8 cellular contexts compared by ENCODE assay signal in the genomic region with DNA sequence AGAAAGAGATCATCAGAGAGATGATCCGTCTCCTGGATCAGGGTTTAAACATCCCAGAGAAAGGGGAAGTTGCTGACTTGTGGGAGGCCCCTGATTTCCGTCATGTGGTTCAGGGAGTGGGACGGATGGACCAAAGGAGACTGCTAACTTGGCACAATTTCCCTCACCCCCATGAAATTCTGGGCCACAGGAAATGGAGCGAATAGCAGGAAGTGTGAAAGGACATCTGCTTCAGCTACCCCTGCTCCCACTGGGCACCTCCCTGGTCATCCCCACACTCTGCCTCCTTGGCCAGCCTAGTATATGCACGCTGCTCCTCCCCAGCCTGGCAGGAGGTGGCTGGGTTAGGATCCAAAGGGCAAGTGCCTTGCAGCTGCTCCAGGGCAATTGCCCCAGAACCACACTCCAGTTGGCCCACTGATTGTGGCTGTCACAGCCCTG. TPM values are rescaled to one million over a fixed set of nuclear protein-coding genes. Genes with fewer than 3 reads are reported as not detected.
DNase-seq lines count a peak whose midpoint lies in the region; ATAC-seq and TF ChIP-seq lines count a peak whose summit lies in the region.

No MANE protein-coding gene starts in this region.

- no peaks in the 10 kb centered on the region for H3K9me3 Mint-ChIP-seq in progenitor cell of endocrine pancreas (ENCODE audit: low read depth)

- H3K4me1 ChIP-seq in esophagus muscularis mucosa = peaks cover 17 to 32% (median 28%) of the 10 kb centered on the region in 4 donors

- H3K4me3 Mint-ChIP-seq in progenitor cell of endocrine pancreas (ENCODE audit: low read depth) = peak overlapping the region; percentile 72

- TF ChIP-seq EP300 in esophagus muscularis mucosa (IDR thresholded peaks at IDR 0.05) = no peak

- POLR2A ChIA-PET in HEK293T (lab: Yijun Ruan, JAX) = interaction anchor here (0.6 to 1.0 kb wide), 3 partner anchors 13 to 18 kb away, joined by 3 to 4 read pairs (median 3); no protein-coding TSS in a partner anchor

- H3K36me3 ChIP-seq in esophagus muscularis mucosa = peaks cover 5 to 12% (median 9%) of the 10 kb centered on the region in 4 donors

- H3K4me3 ChIP-seq in GM08714 (ENCODE audit: low read length) (peak overlapping the region; percentile 82; the same call in 1 of the 2 replicates), esophagus muscularis mucosa (peak overlapping the region in 3 of 4 donors; percentile 73 to 84 (median 81))

- H3K9me3 ChIP-seq in esophagus muscularis mucosa = no peaks in the 10 kb centered on the region

- H3K36me3 Mint-ChIP-seq in progenitor cell of endocrine pancreas (ENCODE audit: insufficient read depth) = no peaks in the 10 kb centered on the region

- no peaks in the 10 kb centered on the region for H3K27me3 ChIP-seq in esophagus muscularis mucosa

- CTCF ChIA-PET in HEK293T (lab: Yijun Ruan, JAX) = no interaction called here

- WGBS in esophagus muscularis mucosa = 56% methylated on average over 5 of the region's 5 CpGs

- in situ Hi-C loops in GM13977 (cut with MboI; ENCODE audit: low pct_unique_long_range_greater_than_20kb, low sequenced_read_pairs, unreplicated experiment) = no loop called here

- intact Hi-C loops in esophagus muscularis mucosa (cut with DNase I) = no loop called here

- DNase-seq in OCI-M1 (lab: John Stamatoyannopoulos, UW) = peak; percentile 77
- DNase-seq in esophagus muscularis mucosa (ENCODE audit: extremely low spot score) = no peak
- no peak for DNase-seq in progenitor cell of endocrine pancreas (ENCODE audit: low spot score, unreplicated experiment)
- DNase-seq in GM13977 (ENCODE audit: low spot score) = no peak
- no peak for DNase-seq in NCI-H345 treated with DMSO at 0.1 percent for 48 hours (lab: John Stamatoyannopoulos, UW; ENCODE audit: unreplicated experiment)
- DNase-seq in HEK293T (ENCODE audit: extremely low spot score) = no peak

- no peak overlapping the region for H3K27ac Mint-ChIP-seq in progenitor cell of endocrine pancreas

- H3K27me3 Mint-ChIP-seq in progenitor cell of endocrine pancreas = no peaks in the 10 kb centered on the region

- TF ChIP-seq POLR2A in esophagus muscularis mucosa (IDR thresholded peaks at IDR 0.05; ENCODE audit: low read depth) = no peak

- no peak for ATAC-seq in GM18907 (IDR thresholded peaks at IDR 0.05; ENCODE audit: unreplicated experiment)

- TF ChIP-seq CTCF in esophagus muscularis mucosa (IDR thresholded peaks at IDR 0.05) (no peak), progenitor cell of endocrine pancreas (IDR thresholded peaks at IDR 0.05; ENCODE audit: unreplicated experiment) (no peak), GM13977 (IDR thresholded peaks at IDR 0.05; ENCODE audit: extremely low read depth, insufficient read depth, missing control alignments) (no peak)

- peak overlapping the region; percentile 48 to 89 (median 84) for H3K27ac ChIP-seq in esophagus muscularis mucosa (replicated peaks in 1 of 4)

- peaks cover 6% of the 10 kb centered on the region for H3K4me1 Mint-ChIP-seq in progenitor cell of endocrine pancreas (ENCODE audit: low read depth)

TF ChIP-seq in HEK293T, 16 proteins besides CTCF, POLR2A, EP300 and RAD21:
- TF ChIP-seq LEF1 (IDR thresholded peaks at IDR 0.05; ENCODE audit: borderline replicate concordance) = no peak
- no peak for TF ChIP-seq ARNT (IDR thresholded peaks at IDR 0.05)
- TF ChIP-seq ZNF384 (IDR thresholded peaks at IDR 0.05) = no peak
- TF ChIP-seq HDGF (IDR thresholded peaks at IDR 0.05; ENCODE audit: borderline replicate concordance) = no peak
- no peak for TF ChIP-seq SP1 (IDR thresholded peaks at IDR 0.05)
- no peak for TF ChIP-seq FOXK2 (IDR thresholded peaks at IDR 0.05)
- TF ChIP-seq BHLHE40 (IDR thresholded peaks at IDR 0.05; ENCODE audit: borderline replicate concordance) = no peak
- TF ChIP-seq, protein P1, sequence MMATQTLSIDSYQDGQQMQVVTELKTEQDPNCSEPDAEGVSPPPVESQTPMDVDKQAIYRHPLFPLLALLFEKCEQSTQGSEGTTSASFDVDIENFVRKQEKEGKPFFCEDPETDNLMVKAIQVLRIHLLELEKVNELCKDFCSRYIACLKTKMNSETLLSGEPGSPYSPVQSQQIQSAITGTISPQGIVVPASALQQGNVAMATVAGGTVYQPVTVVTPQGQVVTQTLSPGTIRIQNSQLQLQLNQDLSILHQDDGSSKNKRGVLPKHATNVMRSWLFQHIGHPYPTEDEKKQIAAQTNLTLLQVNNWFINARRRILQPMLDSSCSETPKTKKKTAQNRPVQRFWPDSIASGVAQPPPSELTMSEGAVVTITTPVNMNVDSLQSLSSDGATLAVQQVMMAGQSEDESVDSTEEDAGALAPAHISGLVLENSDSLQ (IDR thresholded peaks at IDR 0.05) = no peak
- no peak for TF ChIP-seq TARDBP (IDR thresholded peaks at IDR 0.05)
- TF ChIP-seq FOXM1 (IDR thresholded peaks at IDR 0.05; ENCODE audit: borderline replicate concordance) = no peak
- TF ChIP-seq SUZ12 (IDR thresholded peaks at IDR 0.05) = no peak
- no peak for TF ChIP-seq ELF4 (IDR thresholded peaks at IDR 0.05)
- no peak for TF ChIP-seq L3MBTL2 (conservative IDR thresholded peaks at IDR 0.05)
- no peak for TF ChIP-seq CTBP1 (IDR thresholded peaks at IDR 0.05; ENCODE audit: borderline replicate concordance)

RNA-seq across cellular contexts. Expression of a gene that starts 1.3 kb away (rescaled TPM):
- total RNA-seq in esophagus muscularis mucosa (10 to 100 TPM; 25.4 to 41.4 (median 31.4) TPM), progenitor cell of endocrine pancreas (52.6 and 53.8 TPM in 2 replicates)

RNA-seq across cellular contexts. Expression of a gene that starts 7.8 kb away (rescaled TPM):
- total RNA-seq in esophagus muscularis mucosa = 10 to 100 TPM; 17.0 to 35.0 (median 24.0) TPM
- total RNA-seq in progenitor cell of endocrine pancreas = 95.2 and 103 TPM in 2 replicates

RNA-seq across cellular contexts. Expression of a gene that starts 19.5 kb away (rescaled TPM):
- total RNA-seq in esophagus muscularis mucosa (10 to 100 TPM; 23.3 to 36.4 (median 26.6) TPM), progenitor cell of endocrine pancreas (19.6 and 22.4 TPM in 2 replicates)

RNA-seq across cellular contexts. Expression of a gene that starts 27.9 kb away (rescaled TPM):
- total RNA-seq in esophagus muscularis mucosa (under 1 TPM in 3 of 4 donors, not detected in 1; 0.23 to 0.50 (median 0.42) TPM), progenitor cell of endocrine pancreas (0.18 and 0.22 TPM in 2 replicates)

RNA-seq across cellular contexts. Expression of a gene that starts 28.0 kb away (rescaled TPM):
- total RNA-seq in esophagus muscularis mucosa (10 to 100 TPM in 2 of 4 donors, 1 to 10 TPM in 2; 5.8 to 21.7 (median 9.4) TPM), progenitor cell of endocrine pancreas (4.0 and 4.3 TPM in 2 replicates)
